ENCODE assay signal across 2 cellular contexts in genomic region chr17:19580566-19580920, GRCh38. TPM values are rescaled to one million over a fixed set of nuclear protein-coding genes. Genes with fewer than 3 reads are reported as not detected.
"Had no signal": no experiment of that assay in that cellular context is flagged by ENCODE, and none has a peak within 500 bp of the region (broad histone marks: within the 10 kb centered on the region; RNA-seq: fewer than 3 reads in every experiment).

No MANE protein-coding gene starts in this region.

RNA-seq across cellular contexts. Expression of gene SLC47A1, which starts 46.9 kb away (rescaled TPM):
- total RNA-seq: SJCRH30; T-helper 2 cell treated with Interferon-gamma antibody and Interleukin-4, amounts not matched to agents 100 ng/mL and 5 ng/mL, for 36 hours had no signal
